1 cellular context compared by ENCODE assay signal in the genomic region with DNA sequence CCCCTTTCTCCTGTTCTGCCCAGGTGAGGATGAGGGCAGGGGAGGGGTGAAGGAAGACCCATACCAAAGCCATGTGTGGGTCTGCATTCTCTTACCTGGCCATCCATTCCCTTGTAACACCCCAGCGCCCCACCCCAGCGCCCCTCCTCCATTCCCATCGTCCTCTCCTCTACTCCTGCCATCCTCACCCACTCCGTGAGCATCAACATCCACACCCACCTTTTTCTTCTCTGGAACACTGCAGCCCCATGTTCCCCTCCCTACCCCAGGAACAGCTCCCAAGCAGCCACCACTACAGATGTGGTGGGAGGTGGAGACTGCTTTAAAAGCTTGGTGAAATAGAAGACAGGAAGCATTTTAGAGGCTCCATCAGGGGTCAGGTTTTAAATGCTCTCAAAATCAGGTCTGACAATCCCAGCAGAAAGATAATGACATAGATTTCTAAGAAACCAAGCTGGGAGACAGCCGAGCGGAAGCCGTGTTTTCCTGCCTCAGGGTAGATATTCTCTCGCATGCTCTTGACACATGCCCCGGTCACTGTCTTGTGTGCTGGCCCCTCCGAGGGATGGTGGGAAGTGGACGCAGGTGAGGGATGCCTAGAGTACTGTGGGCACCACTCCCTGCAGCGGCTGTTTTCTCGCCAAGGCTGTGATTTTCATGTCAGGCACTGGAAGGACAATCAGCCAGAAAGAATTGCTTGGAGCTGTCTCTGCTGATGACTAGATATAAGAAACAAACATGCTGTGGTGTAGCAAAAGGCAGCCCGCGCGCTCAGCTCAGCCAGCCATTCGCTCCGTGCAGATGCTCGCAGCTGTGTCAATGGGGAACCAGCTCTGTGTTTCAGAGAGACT.
TF ChIP-seq lines count a peak whose summit lies in the region.

No MANE protein-coding gene starts in this region.

TF ChIP-seq in GM23338, 12 proteins besides CTCF, POLR2A, EP300 and RAD21:
- TF ChIP-seq JUNB (IDR thresholded peaks at IDR 0.05; ENCODE audit: unreplicated experiment), result no peak
- no peak for TF ChIP-seq POLR2AphosphoS5 (IDR thresholded peaks at IDR 0.05; ENCODE audit: low read depth)
- no peak for TF ChIP-seq CREB1 (CRISPR knock-in tag; IDR thresholded peaks at IDR 0.05; ENCODE audit: low read depth)
- no peak for TF ChIP-seq EZH2phosphoT487 (IDR thresholded peaks at IDR 0.05; ENCODE audit: unreplicated experiment)
- no peak for TF ChIP-seq NANOG (IDR thresholded peaks at IDR 0.05; ENCODE audit: borderline replicate concordance)
- no peak for TF ChIP-seq ZNF331 (CRISPR knock-in tag; IDR thresholded peaks at IDR 0.05; ENCODE audit: low read depth)
- TF ChIP-seq, protein P1, sequence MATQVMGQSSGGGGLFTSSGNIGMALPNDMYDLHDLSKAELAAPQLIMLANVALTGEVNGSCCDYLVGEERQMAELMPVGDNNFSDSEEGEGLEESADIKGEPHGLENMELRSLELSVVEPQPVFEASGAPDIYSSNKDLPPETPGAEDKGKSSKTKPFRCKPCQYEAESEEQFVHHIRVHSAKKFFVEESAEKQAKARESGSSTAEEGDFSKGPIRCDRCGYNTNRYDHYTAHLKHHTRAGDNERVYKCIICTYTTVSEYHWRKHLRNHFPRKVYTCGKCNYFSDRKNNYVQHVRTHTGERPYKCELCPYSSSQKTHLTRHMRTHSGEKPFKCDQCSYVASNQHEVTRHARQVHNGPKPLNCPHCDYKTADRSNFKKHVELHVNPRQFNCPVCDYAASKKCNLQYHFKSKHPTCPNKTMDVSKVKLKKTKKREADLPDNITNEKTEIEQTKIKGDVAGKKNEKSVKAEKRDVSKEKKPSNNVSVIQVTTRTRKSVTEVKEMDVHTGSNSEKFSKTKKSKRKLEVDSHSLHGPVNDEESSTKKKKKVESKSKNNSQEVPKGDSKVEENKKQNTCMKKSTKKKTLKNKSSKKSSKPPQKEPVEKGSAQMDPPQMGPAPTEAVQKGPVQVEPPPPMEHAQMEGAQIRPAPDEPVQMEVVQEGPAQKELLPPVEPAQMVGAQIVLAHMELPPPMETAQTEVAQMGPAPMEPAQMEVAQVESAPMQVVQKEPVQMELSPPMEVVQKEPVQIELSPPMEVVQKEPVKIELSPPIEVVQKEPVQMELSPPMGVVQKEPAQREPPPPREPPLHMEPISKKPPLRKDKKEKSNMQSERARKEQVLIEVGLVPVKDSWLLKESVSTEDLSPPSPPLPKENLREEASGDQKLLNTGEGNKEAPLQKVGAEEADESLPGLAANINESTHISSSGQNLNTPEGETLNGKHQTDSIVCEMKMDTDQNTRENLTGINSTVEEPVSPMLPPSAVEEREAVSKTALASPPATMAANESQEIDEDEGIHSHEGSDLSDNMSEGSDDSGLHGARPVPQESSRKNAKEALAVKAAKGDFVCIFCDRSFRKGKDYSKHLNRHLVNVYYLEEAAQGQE (IDR thresholded peaks at IDR 0.05; ENCODE audit: unreplicated experiment), result no peak
- TF ChIP-seq EZH2 (IDR thresholded peaks at IDR 0.05; ENCODE audit: low read depth, unreplicated experiment), result no peak
- TF ChIP-seq, protein P2, sequence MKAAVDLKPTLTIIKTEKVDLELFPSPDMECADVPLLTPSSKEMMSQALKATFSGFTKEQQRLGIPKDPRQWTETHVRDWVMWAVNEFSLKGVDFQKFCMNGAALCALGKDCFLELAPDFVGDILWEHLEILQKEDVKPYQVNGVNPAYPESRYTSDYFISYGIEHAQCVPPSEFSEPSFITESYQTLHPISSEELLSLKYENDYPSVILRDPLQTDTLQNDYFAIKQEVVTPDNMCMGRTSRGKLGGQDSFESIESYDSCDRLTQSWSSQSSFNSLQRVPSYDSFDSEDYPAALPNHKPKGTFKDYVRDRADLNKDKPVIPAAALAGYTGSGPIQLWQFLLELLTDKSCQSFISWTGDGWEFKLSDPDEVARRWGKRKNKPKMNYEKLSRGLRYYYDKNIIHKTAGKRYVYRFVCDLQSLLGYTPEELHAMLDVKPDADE (IDR thresholded peaks at IDR 0.05), result no peak
- TF ChIP-seq STAT1 (IDR thresholded peaks at IDR 0.05; ENCODE audit: unreplicated experiment), result no peak
- no peak for TF ChIP-seq ZNF114 (CRISPR knock-in tag; IDR thresholded peaks at IDR 0.05)
- TF ChIP-seq, protein P3, sequence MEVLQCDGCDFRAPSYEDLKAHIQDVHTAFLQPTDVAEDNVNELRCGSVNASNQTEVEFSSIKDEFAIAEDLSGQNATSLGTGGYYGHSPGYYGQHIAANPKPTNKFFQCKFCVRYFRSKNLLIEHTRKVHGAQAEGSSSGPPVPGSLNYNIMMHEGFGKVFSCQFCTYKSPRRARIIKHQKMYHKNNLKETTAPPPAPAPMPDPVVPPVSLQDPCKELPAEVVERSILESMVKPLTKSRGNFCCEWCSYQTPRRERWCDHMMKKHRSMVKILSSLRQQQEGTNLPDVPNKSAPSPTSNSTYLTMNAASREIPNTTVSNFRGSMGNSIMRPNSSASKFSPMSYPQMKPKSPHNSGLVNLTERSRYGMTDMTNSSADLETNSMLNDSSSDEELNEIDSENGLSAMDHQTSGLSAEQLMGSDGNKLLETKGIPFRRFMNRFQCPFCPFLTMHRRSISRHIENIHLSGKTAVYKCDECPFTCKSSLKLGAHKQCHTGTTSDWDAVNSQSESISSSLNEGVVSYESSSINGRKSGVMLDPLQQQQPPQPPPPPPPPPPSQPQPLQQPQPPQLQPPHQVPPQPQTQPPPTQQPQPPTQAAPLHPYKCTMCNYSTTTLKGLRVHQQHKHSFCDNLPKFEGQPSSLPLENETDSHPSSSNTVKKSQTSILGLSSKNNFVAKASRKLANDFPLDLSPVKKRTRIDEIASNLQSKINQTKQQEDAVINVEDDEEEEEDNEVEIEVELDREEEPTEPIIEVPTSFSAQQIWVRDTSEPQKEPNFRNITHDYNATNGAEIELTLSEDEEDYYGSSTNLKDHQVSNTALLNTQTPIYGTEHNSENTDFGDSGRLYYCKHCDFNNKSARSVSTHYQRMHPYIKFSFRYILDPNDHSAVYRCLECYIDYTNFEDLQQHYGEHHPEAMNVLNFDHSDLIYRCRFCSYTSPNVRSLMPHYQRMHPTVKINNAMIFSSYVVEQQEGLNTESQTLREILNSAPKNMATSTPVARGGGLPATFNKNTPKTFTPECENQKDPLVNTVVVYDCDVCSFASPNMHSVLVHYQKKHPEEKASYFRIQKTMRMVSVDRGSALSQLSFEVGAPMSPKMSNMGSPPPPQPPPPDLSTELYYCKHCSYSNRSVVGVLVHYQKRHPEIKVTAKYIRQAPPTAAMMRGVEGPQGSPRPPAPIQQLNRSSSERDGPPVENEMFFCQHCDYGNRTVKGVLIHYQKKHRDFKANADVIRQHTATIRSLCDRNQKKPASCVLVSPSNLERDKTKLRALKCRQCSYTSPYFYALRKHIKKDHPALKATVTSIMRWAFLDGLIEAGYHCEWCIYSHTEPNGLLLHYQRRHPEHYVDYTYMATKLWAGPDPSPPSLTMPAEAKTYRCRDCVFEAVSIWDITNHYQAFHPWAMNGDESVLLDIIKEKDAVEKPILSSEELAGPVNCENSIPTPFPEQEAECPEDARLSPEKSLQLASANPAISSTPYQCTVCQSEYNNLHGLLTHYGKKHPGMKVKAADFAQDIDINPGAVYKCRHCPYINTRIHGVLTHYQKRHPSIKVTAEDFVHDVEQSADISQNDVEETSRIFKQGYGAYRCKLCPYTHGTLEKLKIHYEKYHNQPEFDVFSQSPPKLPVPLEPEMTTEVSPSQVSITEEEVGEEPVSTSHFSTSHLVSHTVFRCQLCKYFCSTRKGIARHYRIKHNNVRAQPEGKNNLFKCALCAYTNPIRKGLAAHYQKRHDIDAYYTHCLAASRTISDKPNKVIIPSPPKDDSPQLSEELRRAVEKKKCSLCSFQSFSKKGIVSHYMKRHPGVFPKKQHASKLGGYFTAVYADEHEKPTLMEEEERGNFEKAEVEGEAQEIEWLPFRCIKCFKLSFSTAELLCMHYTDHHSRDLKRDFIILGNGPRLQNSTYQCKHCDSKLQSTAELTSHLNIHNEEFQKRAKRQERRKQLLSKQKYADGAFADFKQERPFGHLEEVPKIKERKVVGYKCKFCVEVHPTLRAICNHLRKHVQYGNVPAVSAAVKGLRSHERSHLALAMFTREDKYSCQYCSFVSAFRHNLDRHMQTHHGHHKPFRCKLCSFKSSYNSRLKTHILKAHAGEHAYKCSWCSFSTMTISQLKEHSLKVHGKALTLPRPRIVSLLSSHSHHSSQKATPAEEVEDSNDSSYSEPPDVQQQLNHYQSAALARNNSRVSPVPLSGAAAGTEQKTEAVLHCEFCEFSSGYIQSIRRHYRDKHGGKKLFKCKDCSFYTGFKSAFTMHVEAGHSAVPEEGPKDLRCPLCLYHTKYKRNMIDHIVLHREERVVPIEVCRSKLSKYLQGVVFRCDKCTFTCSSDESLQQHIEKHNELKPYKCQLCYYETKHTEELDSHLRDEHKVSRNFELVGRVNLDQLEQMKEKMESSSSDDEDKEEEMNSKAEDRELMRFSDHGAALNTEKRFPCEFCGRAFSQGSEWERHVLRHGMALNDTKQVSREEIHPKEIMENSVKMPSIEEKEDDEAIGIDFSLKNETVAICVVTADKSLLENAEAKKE (CRISPR knock-in tag; IDR thresholded peaks at IDR 0.05), result no peak
TF ChIP-seq in GM23338: peak in this region for 0.
